ENCODE assay signal across 8 cellular contexts in genomic region chr10:13219685-13220670, GRCh38. TPM values are rescaled to one million over a fixed set of nuclear protein-coding genes. Genes with fewer than 3 reads are reported as not detected.
DNase-seq lines count a peak whose midpoint lies in the region; ATAC-seq lines count a peak whose summit lies in the region.

No MANE protein-coding gene starts in this region.

- H3K4me1 Mint-ChIP-seq in memory B cell, result no peaks in the 10 kb centered on the region

- no peak overlapping the region for H3K4me3 Mint-ChIP-seq in memory B cell

- ATAC-seq in HG02642 (IDR thresholded peaks at IDR 0.05; ENCODE audit: poor library complexity, unreplicated experiment) (peak; percentile 53), memory B cell (ENCODE audit: low read depth) (peak; percentile 63)
- ATAC-seq in stimulated activated naive CD8-positive, alpha-beta T cell treated with anti-CD3 and anti-CD28 coated beads, Interleukin-15, Interleukin-2, amounts not matched to agents 100 U/mL and 50 U/mL, for 24 hours, result no peak

- H3K36me3 Mint-ChIP-seq in memory B cell, result no peaks in the 10 kb centered on the region

- H3K27ac Mint-ChIP-seq in memory B cell, result no peak overlapping the region

- DNase-seq in Daoy (ENCODE audit: low read depth), result peak; percentile 28
- peak; percentile 71 for DNase-seq in SW480 (ENCODE audit: low spot score)
- DNase-seq in memory B cell (ENCODE audit: low spot score in 2 of 2), result no peak
- DNase-seq in stimulated activated CD4-positive, alpha-beta T cell treated with anti-CD3 and anti-CD28 coated beads, Interleukin-4, amount 100 ng/mL, for 24 hours, result no peak
- no peak for DNase-seq in stimulated activated naive CD8-positive, alpha-beta T cell treated with anti-CD3 and anti-CD28 coated beads, Interleukin-15, Interleukin-2, amounts not matched to agents 100 U/mL and 50 U/mL, for 24 hours
- DNase-seq in OCI-M2 (lab: John Stamatoyannopoulos, UW; ENCODE audit: unreplicated experiment), result no peak
- no peak for DNase-seq in cortex of kidney (lab: John Stamatoyannopoulos, UW)

- peaks cover 1% of the 10 kb centered on the region for H3K27me3 Mint-ChIP-seq in memory B cell

- no peaks in the 10 kb centered on the region for H3K9me3 Mint-ChIP-seq in memory B cell

RNA-seq across cellular contexts. Expression of gene UCMA, which starts 14.2 kb away (rescaled TPM):
- not detected in 2 replicates for total RNA-seq in Daoy (2014; rRNA removed; shearing (Covaris generic))

RNA-seq across cellular contexts. Expression of gene MCM10, which starts 58.6 kb away (rescaled TPM):
- 29.4 and 30.3 TPM in 2 replicates for total RNA-seq in Daoy (2014; rRNA removed; shearing (Covaris generic))

Comparison
In these comparisons a context has a peak if more than half of its experiments do, and no peak if none do; other contexts are left out.
1. DNase-seq: peak in Daoy (single experiment) and SW480 (single experiment); none in memory B cell (0 of 2), stimulated activated CD4-positive, alpha-beta T cell treated with anti-CD3 and anti-CD28 coated beads, Interleukin-4, amount 100 ng/mL, for 24 hours (single experiment), stimulated activated naive CD8-positive, alpha-beta T cell treated with anti-CD3 and anti-CD28 coated beads, Interleukin-15, Interleukin-2, amounts not matched to agents 100 U/mL and 50 U/mL, for 24 hours (single experiment), OCI-M2 (single experiment) and cortex of kidney (single experiment).